Comparison of ENCODE assay signal across 19 cellular contexts in the genomic region with DNA sequence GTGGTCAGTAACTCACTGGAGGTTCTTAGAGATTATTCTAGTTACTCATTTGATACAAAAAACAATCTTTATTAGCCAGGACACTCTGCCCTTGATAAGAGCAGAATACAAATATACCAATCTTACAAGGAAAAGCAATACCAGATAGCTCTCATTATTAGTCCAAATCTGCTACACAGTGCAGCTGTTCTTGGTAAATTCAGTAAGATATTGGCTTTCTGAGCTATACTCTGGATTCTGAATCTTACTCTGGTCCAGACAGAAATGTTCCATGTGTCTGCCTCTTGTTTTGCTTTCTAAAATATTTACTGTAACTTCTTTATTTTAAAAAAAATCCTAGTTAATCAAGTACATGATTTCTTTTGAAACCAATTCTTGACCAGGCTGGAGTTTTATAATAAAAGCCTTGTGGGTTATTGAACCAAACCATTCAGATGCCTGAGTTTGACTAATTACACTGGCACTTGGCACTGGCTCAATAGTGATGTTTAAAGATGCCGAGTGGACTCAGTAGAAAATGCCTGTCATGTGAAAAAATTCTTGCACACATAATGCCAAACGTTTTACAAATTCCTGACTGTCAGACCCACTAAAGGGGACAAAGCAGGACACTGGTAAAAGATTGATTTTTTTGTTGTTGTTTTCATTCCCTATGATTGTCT.
DNase-seq lines count a peak whose midpoint lies in the region; ATAC-seq and TF ChIP-seq lines count a peak whose summit lies in the region.
"Had no signal": no experiment of that assay in that cellular context is flagged by ENCODE, and none has a peak within 500 bp of the region (broad histone marks: within the 10 kb centered on the region; RNA-seq: fewer than 3 reads in every experiment).

No MANE protein-coding gene starts in this region.

- no peak overlapping the region for H4K91ac ChIP-seq in mesenchymal stem cell (ENCODE audit: low read length)

- H4K8ac ChIP-seq in mesenchymal stem cell (ENCODE audit: low read length): no peak overlapping the region

- H3K36me3 ChIP-seq in mesenchymal stem cell (ENCODE audit: control insufficient read depth in 1 of 2, insufficient read depth in 2 of 2, low read depth in 1 of 2, low read length in 2 of 2): no peaks in the 10 kb centered on the region
- H3K36me3 ChIP-seq in effector memory CD4-positive, alpha-beta T cell (ENCODE audit: control insufficient read depth, insufficient read depth, low read length): no peaks in the 10 kb centered on the region
- no peaks in the 10 kb centered on the region for H3K36me3 ChIP-seq in CD8-positive, alpha-beta T cell (ENCODE audit: insufficient read depth, low read length)
- H3K36me3 ChIP-seq: gastrocnemius medialis, left lung, SJCRH30 had no signal

- H3K4me3 ChIP-seq in mesenchymal stem cell (ENCODE audit: insufficient read depth in 1 of 2, low read depth in 1 of 2, low read length in 2 of 2): no peak overlapping the region
- H3K4me3 ChIP-seq in effector memory CD4-positive, alpha-beta T cell (ENCODE audit: insufficient read depth, low read depth, low read length, poor library complexity, severe bottlenecking): no peak overlapping the region
- no peak overlapping the region for H3K4me3 ChIP-seq in CD8-positive, alpha-beta T cell (ENCODE audit: low read depth, low read length)
- H3K4me3 ChIP-seq: gastrocnemius medialis, GM12878, left lung, SJCRH30 had no signal

- no peak overlapping the region for H3K23ac ChIP-seq in mesenchymal stem cell (ENCODE audit: low read length in 2 of 2)

- H3K27me3 Mint-ChIP-seq in activated CD4-positive, alpha-beta memory T cell treated with anti-CD3 and anti-CD28 coated beads for 36 hours: no peaks in the 10 kb centered on the region
- no peaks in the 10 kb centered on the region for H3K27me3 Mint-ChIP-seq in CD8-positive, alpha-beta T cell (ENCODE audit: low read depth)
- H3K27me3 Mint-ChIP-seq: activated B cell treated with CpG ODN at 0.5 μM for 24 hours had no signal

- no peak overlapping the region for H2BK15ac ChIP-seq in mesenchymal stem cell (ENCODE audit: low read depth, poor library complexity, severe bottlenecking)

- no peak overlapping the region for H2BK120ac ChIP-seq in mesenchymal stem cell (ENCODE audit: low read depth, low read length)

- no peak overlapping the region for H3K4me2 ChIP-seq in mesenchymal stem cell (ENCODE audit: low read length, poor library complexity, severe bottlenecking)

- no peak for ATAC-seq in CD8-positive, alpha-beta T cell
- ATAC-seq: activated T-cell treated with anti-CD3 and anti-CD28 coated beads, Interleukin-2, amount 50 U/mL, for 72 hours; gastrocnemius medialis; GM12878 had no signal

- TF ChIP-seq CTCF in CD8-positive, alpha-beta T cell (IDR thresholded peaks at IDR 0.05): no peak

- CTCF ChIA-PET in activated CD4-positive, alpha-beta memory T cell treated with anti-CD3 and anti-CD28 coated beads for 36 hours (lab: Charles Lee): no interaction called here
- CTCF ChIA-PET in CD8-positive, alpha-beta T cell (lab: Charles Lee): no interaction called here

- H3K27ac Mint-ChIP-seq in activated CD4-positive, alpha-beta memory T cell treated with anti-CD3 and anti-CD28 coated beads for 36 hours: no peak overlapping the region
- no peak overlapping the region for H3K27ac Mint-ChIP-seq in CD8-positive, alpha-beta T cell
- H3K27ac Mint-ChIP-seq: activated B cell treated with CpG ODN at 0.5 μM for 24 hours; activated T-cell treated with anti-CD3 and anti-CD28 coated beads, Interleukin-2, amount 50 U/mL, for 72 hours had no signal

- intact Hi-C loops in activated CD4-positive, alpha-beta memory T cell treated with anti-CD3 and anti-CD28 coated beads for 36 hours (cut with micrococcal nuclease): no loop called here
- intact Hi-C loops in CD8-positive, alpha-beta T cell (cut with DNase I, micrococcal nuclease): no loop called here

- H2AFZ ChIP-seq in mesenchymal stem cell (ENCODE audit: low read depth, low read length): no peak overlapping the region

- 0% methylated on average over 1 of the region's 2 CpGs for WGBS in mesenchymal stem cell

- H2BK5ac ChIP-seq in mesenchymal stem cell (ENCODE audit: low read depth, low read length, poor library complexity, severe bottlenecking): peak overlapping the region; percentile 15

- no peaks in the 10 kb centered on the region for H3K9me3 Mint-ChIP-seq in activated CD4-positive, alpha-beta memory T cell treated with anti-CD3 and anti-CD28 coated beads for 36 hours
- no peaks in the 10 kb centered on the region for H3K9me3 Mint-ChIP-seq in CD8-positive, alpha-beta T cell
- H3K9me3 Mint-ChIP-seq: activated B cell treated with CpG ODN at 0.5 μM for 24 hours; activated T-cell treated with anti-CD3 and anti-CD28 coated beads, Interleukin-2, amount 50 U/mL, for 72 hours had no signal

- H3K4ac ChIP-seq in mesenchymal stem cell (ENCODE audit: low read depth in 1 of 2, low read length in 2 of 2): no peak overlapping the region

- peaks cover 7% of the 10 kb centered on the region for H3K4me1 ChIP-seq in mesenchymal stem cell (ENCODE audit: control insufficient read depth, insufficient read depth, low read depth, low read length)
- H3K4me1 ChIP-seq in effector memory CD4-positive, alpha-beta T cell (ENCODE audit: control insufficient read depth, insufficient read depth, low read length, poor library complexity, severe bottlenecking): no peaks in the 10 kb centered on the region
- H3K4me1 ChIP-seq in CD8-positive, alpha-beta T cell (ENCODE audit: insufficient read depth, low read length): no peaks in the 10 kb centered on the region
- H3K4me1 ChIP-seq: Caco-2, gastrocnemius medialis had no signal

- H3K27me3 ChIP-seq in mesenchymal stem cell (ENCODE audit: control insufficient read depth in 1 of 2, insufficient read depth in 1 of 2, low read length in 2 of 2): no peaks in the 10 kb centered on the region
- H3K27me3 ChIP-seq in effector memory CD4-positive, alpha-beta T cell (replicated peaks; ENCODE audit: control insufficient read depth, insufficient read depth, low read length, poor library complexity, severe bottlenecking): no peaks in the 10 kb centered on the region
- H3K27me3 ChIP-seq in CD8-positive, alpha-beta T cell (ENCODE audit: insufficient read depth, low read length): no peaks in the 10 kb centered on the region
- H3K27me3 ChIP-seq: gastrocnemius medialis, left lung, SJCRH30 had no signal

- H3K9ac ChIP-seq in mesenchymal stem cell (ENCODE audit: low read length): peak overlapping the region; percentile 53

- DNase-seq in AG20443 (ENCODE audit: low spot score) (peak; percentile 57), HT1080 (ENCODE audit: low read depth) (peak; percentile 74), cerebellar cortex (ENCODE audit: low spot score) (peak; percentile 6), mesenchymal stem cell (peak; percentile 39), dermis blood vessel endothelial cell (no peak)
- no peak for DNase-seq in activated CD4-positive, alpha-beta memory T cell treated with anti-CD3 and anti-CD28 coated beads for 36 hours
- no peak for DNase-seq in effector memory CD4-positive, alpha-beta T cell
- no peak for DNase-seq in CD8-positive, alpha-beta T cell
- DNase-seq: activated B cell treated with CpG ODN at 0.5 μM for 24 hours; activated T-cell treated with anti-CD3 and anti-CD28 coated beads, Interleukin-2, amount 50 U/mL, for 72 hours; Caco-2; gastrocnemius medialis; left lung; NCI-H1092; NCI-H526 treated with DMSO at 0.1 percent for 48 hours; nucleus accumbens; stimulated activated naive CD4-positive, alpha-beta T cell had no signal

- no peaks in the 10 kb centered on the region for H3K4me1 Mint-ChIP-seq in activated CD4-positive, alpha-beta memory T cell treated with anti-CD3 and anti-CD28 coated beads for 36 hours (ENCODE audit: low read depth)
- no peaks in the 10 kb centered on the region for H3K4me1 Mint-ChIP-seq in CD8-positive, alpha-beta T cell (ENCODE audit: low read depth)
- H3K4me1 Mint-ChIP-seq: activated B cell treated with CpG ODN at 0.5 μM for 24 hours had no signal

- no peak overlapping the region for H3K18ac ChIP-seq in mesenchymal stem cell (ENCODE audit: low read depth in 1 of 2, low read length in 2 of 2)

- no peak overlapping the region for H2AK5ac ChIP-seq in mesenchymal stem cell (ENCODE audit: low read length, severe bottlenecking)

- H3K14ac ChIP-seq in mesenchymal stem cell (ENCODE audit: low read length in 2 of 2): no peak overlapping the region

- no peak overlapping the region for H3K4me3 Mint-ChIP-seq in activated CD4-positive, alpha-beta memory T cell treated with anti-CD3 and anti-CD28 coated beads for 36 hours
- no peak overlapping the region for H3K4me3 Mint-ChIP-seq in CD8-positive, alpha-beta T cell
- H3K4me3 Mint-ChIP-seq: activated B cell treated with CpG ODN at 0.5 μM for 24 hours; activated T-cell treated with anti-CD3 and anti-CD28 coated beads, Interleukin-2, amount 50 U/mL, for 72 hours had no signal

- peak overlapping the region; percentile 86 for H3K27ac ChIP-seq in mesenchymal stem cell (ENCODE audit: low read length, poor library complexity, severe bottlenecking)
- H3K27ac ChIP-seq in effector memory CD4-positive, alpha-beta T cell (ENCODE audit: insufficient read depth, low read length, poor library complexity, severe bottlenecking): no peak overlapping the region
- no peak overlapping the region for H3K27ac ChIP-seq in CD8-positive, alpha-beta T cell (ENCODE audit: low read depth, low read length)
- H3K27ac ChIP-seq: gastrocnemius medialis, left lung, SJCRH30 had no signal

- H2BK12ac ChIP-seq in mesenchymal stem cell (ENCODE audit: low read length in 2 of 2): no peak overlapping the region

- no peaks in the 10 kb centered on the region for H3K79me1 ChIP-seq in mesenchymal stem cell (replicated peaks; ENCODE audit: low read length, poor library complexity, severe bottlenecking)

- POLR2A ChIA-PET in activated CD4-positive, alpha-beta memory T cell treated with anti-CD3 and anti-CD28 coated beads for 36 hours (lab: Charles Lee): no interaction called here
- POLR2A ChIA-PET in CD8-positive, alpha-beta T cell (lab: Charles Lee): no interaction called here

- no peaks in the 10 kb centered on the region for H3K9me3 ChIP-seq in mesenchymal stem cell (ENCODE audit: control insufficient read depth, low read length)
- no peaks in the 10 kb centered on the region for H3K9me3 ChIP-seq in effector memory CD4-positive, alpha-beta T cell (ENCODE audit: control insufficient read depth, low read length)
- H3K9me3 ChIP-seq in CD8-positive, alpha-beta T cell (ENCODE audit: low read length): no peaks in the 10 kb centered on the region
- H3K9me3 ChIP-seq: Caco-2, gastrocnemius medialis, left lung, SJCRH30 had no signal

- H3K36me3 Mint-ChIP-seq in activated CD4-positive, alpha-beta memory T cell treated with anti-CD3 and anti-CD28 coated beads for 36 hours: no peaks in the 10 kb centered on the region
- H3K36me3 Mint-ChIP-seq in CD8-positive, alpha-beta T cell: no peaks in the 10 kb centered on the region

Comparison
In these comparisons a context has a peak if more than half of its experiments do, and no peak if none do; other contexts are left out.
1. DNase-seq: peak in AG20443 (single experiment), HT1080 (single experiment), cerebellar cortex (single experiment) and mesenchymal stem cell (single experiment); none in activated CD4-positive, alpha-beta memory T cell treated with anti-CD3 and anti-CD28 coated beads for 36 hours (single experiment), dermis blood vessel endothelial cell (single experiment), effector memory CD4-positive, alpha-beta T cell (0 of 3) and CD8-positive, alpha-beta T cell (0 of 7).